In genomic region chr11:12249590-12250260, GRCh38 we compare ENCODE assay signal across 11 cellular contexts.
A peak's percentile ranks its signal among the peaks of the same experiment; 100 is the strongest.
DNase-seq lines count a peak whose midpoint lies in the region; FAIRE-seq and TF ChIP-seq lines count a peak whose summit lies in the region.
"Had no signal": no experiment of that assay in that cellular context is flagged by ENCODE, and none has a peak within 500 bp of the region (broad histone marks: within the 10 kb centered on the region; RNA-seq: fewer than 3 reads in every experiment).

No MANE protein-coding gene starts in this region.

- H3K27me3 ChIP-seq in tibial artery, result no peaks in the 10 kb centered on the region

- no peak for FAIRE-seq in urothelium cell line (lab: Jason Lieb, UNC)
- FAIRE-seq: A204.1, HepG2 had no signal

- DNase-seq in NCI-H82 (lab: John Stamatoyannopoulos, UW), result peak; percentile 65
- DNase-seq in NCI-H82 treated with DMSO at 0.1 percent for 48 hours (lab: John Stamatoyannopoulos, UW; ENCODE audit: unreplicated experiment), result no peak
- DNase-seq in NCI-H69 (lab: John Stamatoyannopoulos, UW), result peak; percentile 100
- peak; percentile 69 for DNase-seq in fibroblast of pulmonary artery (ENCODE audit: low read depth)
- peak; percentile 78 for DNase-seq in urothelium cell line (ENCODE audit: low spot score)
- DNase-seq in tibial artery, result no peak
- DNase-seq in stimulated activated CD4-positive, alpha-beta T cell treated with anti-CD3 and anti-CD28 coated beads, Interleukin-1b, Interleukin-23, amount 100 ng/mL, for 48 hours, result no peak
- DNase-seq in activated T-cell treated with anti-CD3 and anti-CD28 coated beads, Interleukin-2, amount 50 U/mL, for 1 hour, result no peak
- DNase-seq: stimulated activated CD4-positive, alpha-beta T cell treated with anti-CD3 and anti-CD28 coated beads, Interleukin-12 subunit alpha, Interleukin-12 subunit beta, amount 100 ng/mL, for 4 hours had no signal

- intact Hi-C loops in tibial artery (cut with DNase I; ENCODE audit: low total_unique reads), result no loop called here

- H3K4me1 ChIP-seq in tibial artery, result peaks cover 0 to 48% (median 29%) of the 10 kb centered on the region in 4 donors

- H3K9me3 ChIP-seq in tibial artery, result no peaks in the 10 kb centered on the region

- TF ChIP-seq CTCF in fibroblast of pulmonary artery (IDR thresholded peaks at IDR 0.05; ENCODE audit: low read length, missing control alignments), result no peak
- TF ChIP-seq CTCF in tibial artery (IDR thresholded peaks at IDR 0.05), result no peak

- peaks cover 30 to 67% (median 56%) of the 10 kb centered on the region in 3 donors for H3K36me3 ChIP-seq in tibial artery

- H3K4me3 ChIP-seq in fibroblast of pulmonary artery (replicated peaks; ENCODE audit: low read depth, low read length) (no peak overlapping the region), tibial artery (no peak overlapping the region)

- peak overlapping the region in 1 of 2 donors; percentile 10 for H3K27ac ChIP-seq in tibial artery

Comparison
In these comparisons a context has a peak if more than half of its experiments do, and no peak if none do; other contexts are left out.
1. DNase-seq: peak in NCI-H82 (single experiment), NCI-H69 (single experiment), fibroblast of pulmonary artery (single experiment) and urothelium cell line (single experiment); none in NCI-H82 treated with DMSO at 0.1 percent for 48 hours (single experiment), tibial artery (0 of 2), stimulated activated CD4-positive, alpha-beta T cell treated with anti-CD3 and anti-CD28 coated beads, Interleukin-1b, Interleukin-23, amount 100 ng/mL, for 48 hours (single experiment) and activated T-cell treated with anti-CD3 and anti-CD28 coated beads, Interleukin-2, amount 50 U/mL, for 1 hour (single experiment).